8 cellular contexts compared by ENCODE assay signal in genomic region chr19:45632468-45633196, GRCh38. TPM values are rescaled to one million over a fixed set of nuclear protein-coding genes. Genes with fewer than 3 reads are reported as not detected.
DNase-seq lines count a peak whose midpoint lies in the region; ATAC-seq and TF ChIP-seq lines count a peak whose summit lies in the region.

No MANE protein-coding gene starts in this region.

- WGBS in transverse colon (ENCODE audit: low coverage in 1 of 2), 2 donors = 63 to 93% methylated on average over 10 to 26 of the region's 27 CpGs

- intact Hi-C loops in activated CD4-positive, alpha-beta T cell treated with anti-CD3 and anti-CD28 coated beads for 36 hours (cut with DNase I, micrococcal nuclease) = loop anchor here in 1 of 2 experiments (1.0 kb wide), 1 partner anchor 10 kb away; no protein-coding TSS in a partner anchor
- intact Hi-C loops in transverse colon (cut with DNase I; ENCODE audit: low total_unique reads) = no loop called here

- H3K4me3 ChIP-seq in effector memory CD4-positive, alpha-beta T cell (ENCODE audit: insufficient read depth, low read depth, low read length, poor library complexity, severe bottlenecking) = no peak overlapping the region
- no peak overlapping the region for H3K4me3 ChIP-seq in transverse colon

- in situ Hi-C loops in transverse colon (cut with MboI; ENCODE audit: low pct_ligation_motif_present in 1 of 4, low pct_unique_long_range_greater_than_20kb in 1 of 4, low sequenced_read_pairs in 3 of 4) = no loop called here

- peak overlapping the region; percentile 60 for H3K27ac Mint-ChIP-seq in activated CD4-positive, alpha-beta T cell treated with anti-CD3 and anti-CD28 coated beads for 36 hours

- no peaks in the 10 kb centered on the region for H3K9me3 ChIP-seq in effector memory CD4-positive, alpha-beta T cell (ENCODE audit: control insufficient read depth, low read length)
- no peaks in the 10 kb centered on the region for H3K9me3 ChIP-seq in transverse colon

- TF ChIP-seq CTCF in transverse colon (IDR thresholded peaks at IDR 0.05) = no peak

- no peak overlapping the region for H3K27ac ChIP-seq in effector memory CD4-positive, alpha-beta T cell (ENCODE audit: insufficient read depth, low read length, poor library complexity, severe bottlenecking)
- H3K27ac ChIP-seq in transverse colon = no peak overlapping the region

- TF ChIP-seq EP300 in transverse colon (IDR thresholded peaks at IDR 0.05; ENCODE audit: low read depth) = no peak

- H3K36me3 Mint-ChIP-seq in activated CD4-positive, alpha-beta T cell treated with anti-CD3 and anti-CD28 coated beads for 36 hours (ENCODE audit: low read depth) = peaks cover 41% of the 10 kb centered on the region

- peaks cover 6% of the 10 kb centered on the region for H3K36me3 ChIP-seq in effector memory CD4-positive, alpha-beta T cell (ENCODE audit: control insufficient read depth, insufficient read depth, low read length)
- H3K36me3 ChIP-seq in transverse colon = peaks cover 0 to 6% (median 3%) of the 10 kb centered on the region in 4 donors

- H3K9me3 Mint-ChIP-seq in activated CD4-positive, alpha-beta T cell treated with anti-CD3 and anti-CD28 coated beads for 36 hours (ENCODE audit: low read depth) = no peaks in the 10 kb centered on the region

- H3K4me1 Mint-ChIP-seq in activated CD4-positive, alpha-beta T cell treated with anti-CD3 and anti-CD28 coated beads for 36 hours = peaks cover 19% of the 10 kb centered on the region

- H3K4me3 Mint-ChIP-seq in activated CD4-positive, alpha-beta T cell treated with anti-CD3 and anti-CD28 coated beads for 36 hours = no peak overlapping the region

- no peak for TF ChIP-seq POLR2A in transverse colon (IDR thresholded peaks at IDR 0.05)

- H3K27me3 Mint-ChIP-seq in activated CD4-positive, alpha-beta T cell treated with anti-CD3 and anti-CD28 coated beads for 36 hours = no peaks in the 10 kb centered on the region

- POLR2A ChIA-PET in activated CD4-positive, alpha-beta T cell treated with anti-CD3 and anti-CD28 coated beads for 36 hours (lab: Charles Lee) = no interaction called here

- ATAC-seq in activated CD4-positive, alpha-beta T cell treated with anti-CD3 and anti-CD28 coated beads for 36 hours = peak; percentile 54
- no peak for ATAC-seq in HG03354 (IDR thresholded peaks at IDR 0.05; ENCODE audit: poor library complexity, severe bottlenecking, unreplicated experiment)
- no peak for ATAC-seq in GM19035 (IDR thresholded peaks at IDR 0.05; ENCODE audit: unreplicated experiment)

- DNase-seq in DMS79 (lab: John Stamatoyannopoulos, UW) (peak; percentile 53), NCI-H1105 (lab: John Stamatoyannopoulos, UW) (peak; percentile 87), lung microvascular endothelial cell (ENCODE audit: low read depth in 2 of 2) (peak; percentile 80 to 84), transverse colon (peak; percentile 70)
- DNase-seq in activated CD4-positive, alpha-beta T cell treated with anti-CD3 and anti-CD28 coated beads for 36 hours = peak; percentile 79
- DNase-seq in effector memory CD4-positive, alpha-beta T cell = peak in 2 of 3 donors; percentile 26 to 38

- H3K27me3 ChIP-seq in effector memory CD4-positive, alpha-beta T cell (replicated peaks; ENCODE audit: control insufficient read depth, insufficient read depth, low read length, poor library complexity, severe bottlenecking) = no peaks in the 10 kb centered on the region
- H3K27me3 ChIP-seq in transverse colon = no peaks in the 10 kb centered on the region

- H3K4me1 ChIP-seq in effector memory CD4-positive, alpha-beta T cell (ENCODE audit: control insufficient read depth, insufficient read depth, low read length, poor library complexity, severe bottlenecking) = no peaks in the 10 kb centered on the region
- H3K4me1 ChIP-seq in transverse colon = peaks cover 0 to 8% (median 3%) of the 10 kb centered on the region in 4 donors

- CTCF ChIA-PET in activated CD4-positive, alpha-beta T cell treated with anti-CD3 and anti-CD28 coated beads for 36 hours (lab: Charles Lee) = interaction anchor here (3.1 kb wide), 1 partner anchor 9 kb away, joined by 24 read pairs; no protein-coding TSS in a partner anchor

RNA-seq across cellular contexts. Expression of gene EML2, which starts 6.6 kb away (rescaled TPM):
- 100 to 1,000 TPM; 121 to 134 TPM for total RNA-seq in activated CD4-positive, alpha-beta T cell treated with anti-CD3 and anti-CD28 coated beads for 36 hours
- total RNA-seq in lung microvascular endothelial cell = 8.9 and 15.1 TPM in 2 replicates
- total RNA-seq in transverse colon = 10 to 100 TPM; 40.8 to 64.3 (median 60.0) TPM

RNA-seq across cellular contexts. Expression of gene GPR4, which starts 30.6 kb away (rescaled TPM):
- total RNA-seq in activated CD4-positive, alpha-beta T cell treated with anti-CD3 and anti-CD28 coated beads for 36 hours = not detected
- total RNA-seq in lung microvascular endothelial cell (1.1 and 1.6 TPM in 2 replicates), transverse colon (1 to 10 TPM in 1 of 4 donors, under 1 TPM in 3; 0.27 to 1.4 (median 0.43) TPM)

RNA-seq across cellular contexts. Expression of gene GIPR, which starts 35.4 kb away (rescaled TPM):
- total RNA-seq in activated CD4-positive, alpha-beta T cell treated with anti-CD3 and anti-CD28 coated beads for 36 hours = 1 to 10 TPM; 4.5 to 5.9 TPM
- total RNA-seq in lung microvascular endothelial cell = under 0.01 TPM in 2 replicates
- 10 to 100 TPM; 10.1 to 40.4 (median 14.1) TPM for total RNA-seq in transverse colon

RNA-seq across cellular contexts. Expression of gene OPA3, which starts 48.0 kb away (rescaled TPM):
- 10 to 100 TPM; 13.8 to 14.4 TPM for total RNA-seq in activated CD4-positive, alpha-beta T cell treated with anti-CD3 and anti-CD28 coated beads for 36 hours
- 3.1 and 5.4 TPM in 2 replicates for total RNA-seq in lung microvascular endothelial cell
- total RNA-seq in transverse colon = 10 to 100 TPM in 1 of 4 donors, 1 to 10 TPM in 3; 6.7 to 10.8 (median 8.6) TPM

RNA-seq across cellular contexts. Expression of gene SNRPD2, which starts 59.1 kb away (rescaled TPM):
- 100 to 1,000 TPM; 619 to 839 TPM for total RNA-seq in activated CD4-positive, alpha-beta T cell treated with anti-CD3 and anti-CD28 coated beads for 36 hours
- total RNA-seq in lung microvascular endothelial cell (331 and 391 TPM in 2 replicates), transverse colon (100 to 1,000 TPM in 2 of 4 donors, 10 to 100 TPM in 2; 39.3 to 407 (median 93.4) TPM)

Comparison
In these comparisons a context has a peak if more than half of its experiments do, and no peak if none do; other contexts are left out.
1. DNase-seq: peak in every context shown above with its lines; median percentile 87 in NCI-H1105; 82 in lung microvascular endothelial cell; 79 in activated CD4-positive, alpha-beta T cell treated with anti-CD3 and anti-CD28 coated beads for 36 hours; 70 in transverse colon; 53 in DMS79; 32 in effector memory CD4-positive, alpha-beta T cell.